Comparison of ENCODE assay signal across 8 cellular contexts in genomic region chr12:49623142-49623899, GRCh38. TPM values are rescaled to one million over a fixed set of nuclear protein-coding genes. Genes with fewer than 3 reads are reported as not detected.
DNase-seq lines count a peak whose midpoint lies in the region; ATAC-seq and TF ChIP-seq lines count a peak whose summit lies in the region.

Gene PRPF40B, plus strand, starts transcription at chr12:49623561. Its CDS starts 30 bp downstream, at chr12:49623591.

- H2BK120ac ChIP-seq in neuronal stem cell (ENCODE audit: low read depth, low read length) = no peak within 1 kb of the TSS

- in situ Hi-C loops in GM23248 (cut with MboI) = no loop called here

- peak within 1 kb of the TSS; percentile 77 for H3K4me3 ChIP-seq in GM23248
- H3K4me3 ChIP-seq in LNCaP clone FGC (ENCODE audit: low read depth, low read length) = peak within 1 kb of the TSS; percentile 70
- H3K4me3 ChIP-seq in neuronal stem cell (ENCODE audit: low read length in 2 of 2) = peak within 1 kb of the TSS; percentile 69 to 80

- H4K8ac ChIP-seq in neuronal stem cell (ENCODE audit: low read depth, low read length) = no peak within 1 kb of the TSS

- peaks cover 25% of the 10 kb centered on the region for H3K4me1 ChIP-seq in GM23248 (ENCODE audit: insufficient read depth)
- H3K4me1 ChIP-seq in foreskin keratinocyte = peaks cover 29% of the 10 kb centered on the region
- H3K4me1 ChIP-seq in neuronal stem cell (ENCODE audit: control insufficient read depth in 2 of 2, insufficient read depth in 1 of 2, low read depth in 1 of 2, low read length in 2 of 2) = peaks cover 6 to 9% of the 10 kb centered on the region in 2 donors

- no peaks in the 10 kb centered on the region for H3K79me1 ChIP-seq in neuronal stem cell (ENCODE audit: low read depth, low read length)

- H3K4me2 ChIP-seq in GM23248 (ENCODE audit: unreplicated experiment) = peak within 1 kb of the TSS; percentile 93
- H3K4me2 ChIP-seq in neuronal stem cell (ENCODE audit: insufficient read depth, low read length, poor library complexity, severe bottlenecking) = peak within 1 kb of the TSS; percentile 76

- no peak within 1 kb of the TSS for H3K23ac ChIP-seq in neuronal stem cell (ENCODE audit: low read depth, low read length, poor library complexity)

- H2AK5ac ChIP-seq in neuronal stem cell (ENCODE audit: low read depth, low read length) = peak within 1 kb of the TSS; percentile 22

- no peaks in the 10 kb centered on the region for H3K9me2 ChIP-seq in GM23248 (ENCODE audit: insufficient read depth)

- H4K91ac ChIP-seq in neuronal stem cell (ENCODE audit: low read depth, low read length, poor library complexity) = no peak within 1 kb of the TSS

- no peaks in the 10 kb centered on the region for H3K79me2 ChIP-seq in GM23248 (ENCODE audit: insufficient read depth)

- peak within 1 kb of the TSS; percentile 72 for H3K18ac ChIP-seq in neuronal stem cell (ENCODE audit: low read length)

- peak within 1 kb of the TSS; percentile 52 for H3K27ac ChIP-seq in GM23248
- peak within 1 kb of the TSS; percentile 8 for H3K27ac ChIP-seq in foreskin keratinocyte
- H3K27ac ChIP-seq in neuronal stem cell (replicated peaks; ENCODE audit: low read length) = peak within 1 kb of the TSS; percentile 29
- H3K27ac ChIP-seq in substantia nigra (ENCODE audit: low read depth, low read length, poor library complexity, severe bottlenecking) = peak within 1 kb of the TSS; percentile 85

- H2BK15ac ChIP-seq in neuronal stem cell (ENCODE audit: low read length) = no peak within 1 kb of the TSS

- DNase-seq in ELF-1 (ENCODE audit: low read depth, low spot score) = peak; percentile 93
- peak; percentile 94 for DNase-seq in GM23248
- no peak for DNase-seq in LNCaP clone FGC (ENCODE audit: low read depth)
- peak; percentile 69 for DNase-seq in SHP77 treated with DMSO at 0.1 percent for 48 hours (lab: John Stamatoyannopoulos, UW)
- peak; percentile 80 for DNase-seq in activated gamma-delta T cell treated with Interleukin-2 at 50 U/mL for 16 hours
- peak; percentile 54 to 71 for DNase-seq in foreskin keratinocyte
- DNase-seq in neuronal stem cell (ENCODE audit: low spot score) = peak; percentile 85
- DNase-seq in substantia nigra (lab: John Stamatoyannopoulos, UW) = peak; percentile 45 to 97 (median 82)

- H3K9me3 ChIP-seq in GM23248 (ENCODE audit: low read depth) = no peaks in the 10 kb centered on the region
- H3K9me3 ChIP-seq in neuronal stem cell (replicated peaks in 1 of 2; ENCODE audit: control insufficient read depth in 2 of 2, insufficient read depth in 1 of 2, low read depth in 1 of 2, low read length in 2 of 2) = no peaks in the 10 kb centered on the region

- H2BK12ac ChIP-seq in neuronal stem cell (ENCODE audit: low read length) = no peak within 1 kb of the TSS

- no peak within 1 kb of the TSS for H3K4ac ChIP-seq in neuronal stem cell (ENCODE audit: low read length)

- ATAC-seq in foreskin keratinocyte = peak; percentile 71

- peaks cover 33% of the 10 kb centered on the region for H3F3A ChIP-seq in GM23248 (ENCODE audit: insufficient read depth)

- 1 to 4% methylated on average over 35 to 70 of the region's 76 CpGs for WGBS in GM23248 (ENCODE audit: low coverage in 1 of 2, low lambda C conversion rate in 2 of 2, missing lambda C conversion rate in 2 of 2), 2 experiments
- WGBS in neuronal stem cell (ENCODE audit: extremely low coverage in 2 of 2, insufficient read length in 2 of 2, insufficient replicate concordance in 1 of 2), 2 donors = no CpG with 5 or more reads among the region's 76 CpGs

- peak within 1 kb of the TSS; percentile 77 for H3K9ac ChIP-seq in GM23248
- H3K9ac ChIP-seq in neuronal stem cell (ENCODE audit: low read depth, low read length, poor library complexity) = peak within 1 kb of the TSS; percentile 85

- H2BK5ac ChIP-seq in neuronal stem cell (ENCODE audit: low read length) = no peak within 1 kb of the TSS

- H4K20me1 ChIP-seq in GM23248 (ENCODE audit: insufficient read depth) = no peaks in the 10 kb centered on the region

- no peak within 1 kb of the TSS for H3K14ac ChIP-seq in neuronal stem cell (ENCODE audit: low read length)

- H3K36me3 ChIP-seq in GM23248 (ENCODE audit: low read depth) (no peaks in the 10 kb centered on the region), neuronal stem cell (replicated peaks in 1 of 2; ENCODE audit: control insufficient read depth in 2 of 2, insufficient read depth in 2 of 2, low read length in 2 of 2) (no peaks in the 10 kb centered on the region)

- H3K27me3 ChIP-seq in GM23248 (replicated peaks; ENCODE audit: insufficient read depth) = no peaks in the 10 kb centered on the region
- H3K27me3 ChIP-seq in foreskin keratinocyte = no peaks in the 10 kb centered on the region
- H3K27me3 ChIP-seq in neuronal stem cell (ENCODE audit: control insufficient read depth in 3 of 3, insufficient read depth in 3 of 3, low read depth in 1 of 3, low read length in 3 of 3) = no peaks in the 10 kb centered on the region

- TF ChIP-seq CTCF in LNCaP clone FGC (IDR thresholded peaks at IDR 0.05; ENCODE audit: control insufficient read depth, extremely low read depth, insufficient read depth) (peak; percentile 64), foreskin keratinocyte (conservative IDR thresholded peaks at IDR 0.05) (peak; percentile 66)

- H2AFZ ChIP-seq in GM23248 (peak within 1 kb of the TSS; percentile 84), neuronal stem cell (ENCODE audit: low read length) (peak within 1 kb of the TSS; percentile 92)

RNA-seq across cellular contexts. Expression of gene PRPF40B, which starts in this region (rescaled TPM):
- total RNA-seq in GM23248 (2014; rRNA removed; shearing (Covaris generic)) = 9.9 and 10.2 TPM in 2 replicates
- polyA plus RNA-seq in GM23248 (2016; fragmentation: Nextera tagmentation; extraction: Ambion mirVana) (11.6 and 12.6 TPM in 2 replicates), foreskin keratinocyte (20.3 and 20.6 TPM in 2 replicates)
- 26.6 TPM in 2 replicates for total RNA-seq in foreskin keratinocyte
- 20.1 TPM for polyA plus RNA-seq in neuronal stem cell (2013, experiment 1 of 2)
- 20.2 TPM for polyA plus RNA-seq in neuronal stem cell (2013, experiment 2 of 2)

Comparison
In these comparisons a context has a peak if more than half of its experiments do, and no peak if none do; other contexts are left out.
1. H3K27ac ChIP-seq: peak in every context shown above with its lines; median percentile 85 in substantia nigra; 52 in GM23248; 29 in neuronal stem cell; 8 in foreskin keratinocyte.